ENCODE assay signal across 30 cellular contexts in genomic region chr18:79537758-79538157, GRCh38.
"Had no signal": no experiment of that assay in that cellular context is flagged by ENCODE, and none has a peak within 500 bp of the region (broad histone marks: within the 10 kb centered on the region; RNA-seq: fewer than 3 reads in every experiment).

No MANE protein-coding gene starts in this region.

- H3K27me3 ChIP-seq: adrenal gland had no signal

- ATAC-seq: activated CD8-positive, alpha-beta memory T cell treated with anti-CD3 and anti-CD28 coated beads, Interleukin-2, amount 10 ng/mL, durations not matched to agents 7 days and 5 days; activated naive CD4-positive, alpha-beta T cell treated with anti-CD3 and anti-CD28 coated beads, Interleukin-2, amount 50 U/mL, for 72 hours; Panc1 had no signal

- H3K4me3 Mint-ChIP-seq: activated B cell treated with CpG ODN at 0.5 μM for 24 hours; activated CD4-positive, alpha-beta memory T cell treated with anti-CD3 and anti-CD28 coated beads, Interleukin-2, amount 10 ng/mL, durations not matched to agents 7 days and 5 days; activated CD8-positive, alpha-beta memory T cell treated with anti-CD3 and anti-CD28 coated beads, Interleukin-2, amount 10 ng/mL, durations not matched to agents 7 days and 5 days; activated naive CD4-positive, alpha-beta T cell treated with anti-CD3 and anti-CD28 coated beads for 36 hours had no signal

- H3K9me3 ChIP-seq: adrenal gland, SJSA1 had no signal

- H3K36me3 Mint-ChIP-seq: activated CD8-positive, alpha-beta memory T cell treated with anti-CD3 and anti-CD28 coated beads, Interleukin-2, amount 10 ng/mL, durations not matched to agents 7 days and 5 days; activated naive CD4-positive, alpha-beta T cell treated with anti-CD3 and anti-CD28 coated beads, Interleukin-2, amount 50 U/mL, for 72 hours had no signal

- H3K4me3 ChIP-seq: adrenal gland, coronary artery, SJSA1 had no signal

- H3K4me1 Mint-ChIP-seq: activated B cell treated with CpG ODN at 0.5 μM for 24 hours; activated CD4-positive, alpha-beta memory T cell treated with anti-CD3 and anti-CD28 coated beads, Interleukin-2, amount 10 ng/mL, durations not matched to agents 7 days and 5 days; activated CD8-positive, alpha-beta memory T cell treated with anti-CD3 and anti-CD28 coated beads, Interleukin-2, amount 10 ng/mL, durations not matched to agents 7 days and 5 days had no signal

- H3K36me3 ChIP-seq: adrenal gland, brain microvascular endothelial cell, SJSA1 had no signal

- H3K27ac Mint-ChIP-seq: activated B cell treated with CpG ODN at 0.5 μM for 24 hours; activated CD4-positive, alpha-beta memory T cell treated with anti-CD3 and anti-CD28 coated beads, Interleukin-2, amount 10 ng/mL, durations not matched to agents 7 days and 5 days; activated CD8-positive, alpha-beta memory T cell treated with anti-CD3 and anti-CD28 coated beads, Interleukin-2, amount 10 ng/mL, durations not matched to agents 7 days and 5 days; activated naive CD4-positive, alpha-beta T cell treated with anti-CD3 and anti-CD28 coated beads for 36 hours; activated naive CD4-positive, alpha-beta T cell treated with anti-CD3 and anti-CD28 coated beads, Interleukin-2, amount 50 U/mL, for 72 hours had no signal

- DNase-seq: activated B cell treated with CpG ODN at 0.5 μM for 24 hours; activated CD4-positive, alpha-beta memory T cell treated with anti-CD3 and anti-CD28 coated beads, Interleukin-2, amount 10 ng/mL, durations not matched to agents 7 days and 5 days; activated CD4-positive, alpha-beta T cell treated with anti-CD3 and anti-CD28 coated beads for 48 hours; activated CD4-positive, CD25-positive, alpha-beta regulatory T cell treated with anti-CD3 and anti-CD28 coated beads, Interleukin-2, amount 50 U/mL, for 72 hours; activated CD8-positive, alpha-beta memory T cell treated with anti-CD3 and anti-CD28 coated beads for 24 hours; activated CD8-positive, alpha-beta memory T cell treated with anti-CD3 and anti-CD28 coated beads, Interleukin-2, amount 10 ng/mL, durations not matched to agents 7 days and 5 days; activated CD8-positive, alpha-beta memory T cell treated with anti-CD3 and anti-CD28 coated beads, Interleukin-2, amount 50 U/mL, for 48 hours; activated gamma-delta T cell treated with Interleukin-2 at 50 U/mL for 16 hours; activated naive CD4-positive, alpha-beta T cell treated with anti-CD3 and anti-CD28 coated beads for 36 hours; adrenal gland; brain microvascular endothelial cell; central memory CD4-positive, alpha-beta T cell; MM.1S; MV-4-11; NCI-H1092; NCI-H1436 treated with DMSO at 0.1 percent for 48 hours; NCI-H1694 treated with DMSO at 0.1 percent for 48 hours; NCI-H2029; NCI-H345; NCI-H524 treated with DMSO at 0.1 percent for 48 hours; SHP77 treated with DMSO at 0.1 percent for 48 hours; SW 1271; T-helper 1 cell; T-helper 2 cell; T-helper 9 cell had no signal

- H3K9me3 Mint-ChIP-seq: activated B cell treated with CpG ODN at 0.5 μM for 24 hours; activated naive CD4-positive, alpha-beta T cell treated with anti-CD3 and anti-CD28 coated beads for 36 hours had no signal

- H3K27me3 Mint-ChIP-seq: activated B cell treated with CpG ODN at 0.5 μM for 24 hours had no signal

- H3K4me1 ChIP-seq: adrenal gland, SJSA1 had no signal

- H3K27ac ChIP-seq: adrenal gland, brain microvascular endothelial cell, coronary artery, SJSA1, VCaP had no signal
